Comparison of ENCODE assay signal across 13 cellular contexts in the genomic region with DNA sequence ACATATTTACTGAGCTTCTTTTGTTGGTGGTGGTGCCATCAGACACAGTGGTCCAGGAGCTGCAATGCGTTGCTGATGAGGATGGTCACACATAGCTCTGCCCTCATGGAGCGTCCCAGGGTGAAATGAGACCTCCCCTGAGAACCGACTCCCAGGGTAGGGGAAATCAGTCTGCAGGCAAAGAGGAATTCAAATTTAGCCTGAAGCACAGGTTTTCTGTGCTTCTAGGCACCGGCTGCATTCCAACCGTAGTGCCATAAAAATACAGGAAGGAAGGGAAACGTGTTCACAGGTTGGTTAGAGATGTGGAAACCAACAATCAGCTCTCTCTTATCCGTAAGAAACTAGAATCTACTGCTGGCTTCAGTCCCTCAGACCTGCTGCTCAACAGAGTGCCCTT. TPM values are rescaled to one million over a fixed set of nuclear protein-coding genes. Genes with fewer than 3 reads are reported as not detected.
A peak's percentile ranks its signal among the peaks of the same experiment; 100 is the strongest.
DNase-seq lines count a peak whose midpoint lies in the region; ATAC-seq, FAIRE-seq and TF ChIP-seq lines count a peak whose summit lies in the region.
"Had no signal": no experiment of that assay in that cellular context is flagged by ENCODE, and none has a peak within 500 bp of the region (broad histone marks: within the 10 kb centered on the region; RNA-seq: fewer than 3 reads in every experiment).

No MANE protein-coding gene starts in this region.

- H3K4me3 ChIP-seq in Panc1 (ENCODE audit: low read depth in 2 of 2, low read length in 2 of 2) (peak overlapping the region in 1 of 2 experiments; percentile 25; a peak in 1 of 4 replicates), endothelial cell of umbilical vein (replicated peaks in 1 of 3; ENCODE audit: insufficient read depth in 1 of 3, low read depth in 1 of 3, low read length in 3 of 3) (no peak overlapping the region)
- H3K4me3 ChIP-seq: left lung had no signal

- CTCF ChIA-PET in activated CD8-positive, alpha-beta memory T cell treated with anti-CD3 and anti-CD28 coated beads, Interleukin-2, amount 10 ng/mL, durations not matched to agents 7 days and 5 days (lab: Charles Lee) = interaction anchor here (1.1 to 11.2 kb wide), 5 partner anchors 13 to 135 kb away, joined by 3 to 138 read pairs (median 3); partner anchors contain the start of gene SMAD3
- CTCF ChIA-PET in Panc1 (lab: Charles Lee) = interaction anchor here (0.7 to 0.9 kb wide), 2 partner anchors 17 to 293 kb away, joined by 4 to 6 read pairs; no protein-coding TSS in a partner anchor
- CTCF ChIA-PET in endothelial cell of umbilical vein (lab: Charles Lee) = interaction anchor here (1.1 to 1.8 kb wide), 3 partner anchors 8 to 58 kb away, joined by 4 to 8 read pairs (median 5); no protein-coding TSS in a partner anchor

- no peak for FAIRE-seq in endothelial cell of umbilical vein (lab: Jason Lieb, UNC)
- FAIRE-seq: urothelium cell line had no signal

- no peaks in the 10 kb centered on the region for H3K9me1 ChIP-seq in endothelial cell of umbilical vein (replicated peaks; ENCODE audit: control insufficient read depth, extremely low read depth, insufficient read depth, low read length)

- BruUV-seq in Panc1 (replicated peaks; lab: Mats Ljungman, UMichigan) (no TSS peak), endothelial cell of umbilical vein (replicated peaks; lab: Mats Ljungman, UMichigan) (no TSS peak)

- H3K4me2 ChIP-seq in endothelial cell of umbilical vein (ENCODE audit: insufficient read depth, low read length) = peak overlapping the region; percentile 16

- H4K20me1 ChIP-seq in endothelial cell of umbilical vein (replicated peaks; ENCODE audit: control insufficient read depth, extremely low read depth, insufficient read depth, low read length) = peaks cover 4% of the 10 kb centered on the region

- H3K27me3 Mint-ChIP-seq in activated CD8-positive, alpha-beta memory T cell treated with anti-CD3 and anti-CD28 coated beads, Interleukin-2, amount 10 ng/mL, durations not matched to agents 7 days and 5 days = no peaks in the 10 kb centered on the region
- H3K27me3 Mint-ChIP-seq in stimulated activated memory B cell treated with anti-CD40 and anti-IgM and Interleukin-4, amounts not matched to agents 10 μg/mL and 1 μg/mL and 100 μg/mL, for 72 hours = no peaks in the 10 kb centered on the region

- in situ Hi-C loops in Panc1 (cut with HindIII; ENCODE audit: low pct_unique_long_range_greater_than_20kb, low sequenced_read_pairs) = no loop called here

- no peaks in the 10 kb centered on the region for H3K9me3 Mint-ChIP-seq in activated CD8-positive, alpha-beta memory T cell treated with anti-CD3 and anti-CD28 coated beads, Interleukin-2, amount 10 ng/mL, durations not matched to agents 7 days and 5 days (ENCODE audit: low read depth)
- H3K9me3 Mint-ChIP-seq in stimulated activated memory B cell treated with anti-CD40 and anti-IgM and Interleukin-4, amounts not matched to agents 10 μg/mL and 1 μg/mL and 100 μg/mL, for 72 hours = no peaks in the 10 kb centered on the region

- H3K4me1 ChIP-seq in Panc1 (ENCODE audit: control insufficient read depth, insufficient read depth, low read length) (peaks cover 100% of the 10 kb centered on the region), endothelial cell of umbilical vein (ENCODE audit: control insufficient read depth, extremely low read depth, insufficient read depth, low read length) (peaks cover 85% of the 10 kb centered on the region)

- no peak overlapping the region for H3K9ac ChIP-seq in endothelial cell of umbilical vein (replicated peaks; ENCODE audit: extremely low read depth, insufficient read depth, low read length)

- TF ChIP-seq POLR2A in endothelial cell of umbilical vein (IDR thresholded peaks at IDR 0.05; ENCODE audit: low read depth, low read length) = no peak

- peaks cover 6% of the 10 kb centered on the region; the same call in 1 of the 2 replicates for H3K36me3 ChIP-seq in Panc1 (ENCODE audit: control insufficient read depth, insufficient read depth, low read length)
- H3K36me3 ChIP-seq in endothelial cell of umbilical vein (ENCODE audit: control insufficient read depth in 2 of 2, extremely low read depth in 1 of 2, insufficient read depth in 2 of 2, low read length in 2 of 2) = peaks cover 4 to 8% of the 10 kb centered on the region in 2 experiments
- H3K36me3 ChIP-seq: left lung had no signal

- peak overlapping the region; percentile 90 for H3K27ac Mint-ChIP-seq in activated CD8-positive, alpha-beta memory T cell treated with anti-CD3 and anti-CD28 coated beads, Interleukin-2, amount 10 ng/mL, durations not matched to agents 7 days and 5 days
- H3K27ac Mint-ChIP-seq in stimulated activated memory B cell treated with anti-CD40 and anti-IgM and Interleukin-4, amounts not matched to agents 10 μg/mL and 1 μg/mL and 100 μg/mL, for 72 hours = no peak overlapping the region

- H3K9me3 ChIP-seq in Panc1 (ENCODE audit: control insufficient read depth, insufficient read depth, low read depth, low read length) (no peaks in the 10 kb centered on the region), endothelial cell of umbilical vein (replicated peaks; ENCODE audit: control insufficient read depth, insufficient read depth, low read length) (no peaks in the 10 kb centered on the region)
- H3K9me3 ChIP-seq: left lung had no signal

- H3K4me3 Mint-ChIP-seq in activated CD8-positive, alpha-beta memory T cell treated with anti-CD3 and anti-CD28 coated beads, Interleukin-2, amount 10 ng/mL, durations not matched to agents 7 days and 5 days = peak overlapping the region; percentile 48
- H3K4me3 Mint-ChIP-seq in stimulated activated memory B cell treated with anti-CD40 and anti-IgM and Interleukin-4, amounts not matched to agents 10 μg/mL and 1 μg/mL and 100 μg/mL, for 72 hours = peak overlapping the region; percentile 34

- no peak for ATAC-seq in activated CD8-positive, alpha-beta memory T cell treated with anti-CD3 and anti-CD28 coated beads, Interleukin-2, amount 10 ng/mL, durations not matched to agents 7 days and 5 days
- ATAC-seq in Panc1 (no peak), GM21529 (IDR thresholded peaks at IDR 0.05; ENCODE audit: unreplicated experiment) (no peak), left lobe of liver (no peak)
- no peak for ATAC-seq in stimulated activated memory B cell treated with anti-CD40 and anti-IgM and Interleukin-4, amounts not matched to agents 10 μg/mL and 1 μg/mL and 100 μg/mL, for 72 hours
- ATAC-seq: left lung had no signal

- intact Hi-C loops in Panc1 (cut with micrococcal nuclease; ENCODE audit: unreplicated experiment) (no loop called here), endothelial cell of umbilical vein (cut with micrococcal nuclease) (no loop called here)

- TF ChIP-seq CTCF in Panc1 (IDR thresholded peaks at IDR 0.05) (no peak), endothelial cell of umbilical vein (IDR thresholded peaks at IDR 0.05; ENCODE audit: extremely low read depth in 1 of 2, insufficient read depth in 1 of 2, low read depth in 1 of 2, low read length in 2 of 2) (no peak)

- no peak overlapping the region for H2AFZ ChIP-seq in endothelial cell of umbilical vein (ENCODE audit: low read depth, low read length)

- H3K27me3 ChIP-seq in Panc1 (ENCODE audit: control insufficient read depth, insufficient read depth, low read length) = no peaks in the 10 kb centered on the region
- no peaks in the 10 kb centered on the region for H3K27me3 ChIP-seq in endothelial cell of umbilical vein (ENCODE audit: control insufficient read depth in 2 of 2, insufficient read depth in 2 of 2, low read length in 2 of 2)
- H3K27me3 ChIP-seq: left lung had no signal

- dilution Hi-C loops in endothelial cell of umbilical vein (cut with MboI; ENCODE audit: extremely low pct_ligation_motif_present, low sequenced_read_pairs) = no loop called here

- H3K4me1 Mint-ChIP-seq in activated CD8-positive, alpha-beta memory T cell treated with anti-CD3 and anti-CD28 coated beads, Interleukin-2, amount 10 ng/mL, durations not matched to agents 7 days and 5 days = peaks cover 98% of the 10 kb centered on the region
- H3K4me1 Mint-ChIP-seq in stimulated activated memory B cell treated with anti-CD40 and anti-IgM and Interleukin-4, amounts not matched to agents 10 μg/mL and 1 μg/mL and 100 μg/mL, for 72 hours = peaks cover 100% of the 10 kb centered on the region

- peaks cover 64% of the 10 kb centered on the region for H3K36me3 Mint-ChIP-seq in activated CD8-positive, alpha-beta memory T cell treated with anti-CD3 and anti-CD28 coated beads, Interleukin-2, amount 10 ng/mL, durations not matched to agents 7 days and 5 days
- peaks cover 8% of the 10 kb centered on the region for H3K36me3 Mint-ChIP-seq in stimulated activated memory B cell treated with anti-CD40 and anti-IgM and Interleukin-4, amounts not matched to agents 10 μg/mL and 1 μg/mL and 100 μg/mL, for 72 hours

- DNase-seq in activated CD8-positive, alpha-beta memory T cell treated with anti-CD3 and anti-CD28 coated beads, Interleukin-2, amount 10 ng/mL, durations not matched to agents 7 days and 5 days = no peak
- no peak for DNase-seq in activated CD8-positive, alpha-beta memory T cell treated with anti-CD3 and anti-CD28 coated beads, Interleukin-2, amount 50 U/mL, for 4 hours
- no peak for DNase-seq in Panc1 (ENCODE audit: low read depth, low spot score)
- DNase-seq in endothelial cell of umbilical vein (ENCODE audit: low read depth, low spot score) = no peak
- DNase-seq in left lobe of liver (ENCODE audit: low spot score) = no peak
- DNase-seq in ureter (ENCODE audit: low spot score) = no peak
- DNase-seq: DMS79, head of caudate nucleus, left lung, NCI-H2081 treated with DMSO at 0.1 percent for 48 hours had no signal

- POLR2A ChIA-PET in Panc1 (lab: Charles Lee) = interaction anchor here (0.6 kb wide), 1 partner anchor 141 kb away, joined by 7 read pairs; no protein-coding TSS in a partner anchor
- POLR2A ChIA-PET in endothelial cell of umbilical vein (lab: Charles Lee) = no interaction called here

- H3K27ac ChIP-seq in Panc1 (ENCODE audit: low read length) = peak overlapping the region; percentile 100
- peak overlapping the region; percentile 47 for H3K27ac ChIP-seq in endothelial cell of umbilical vein (ENCODE audit: insufficient read depth, low read depth, low read length)

- peaks cover 99% of the 10 kb centered on the region for H3K79me2 ChIP-seq in endothelial cell of umbilical vein (ENCODE audit: control insufficient read depth, insufficient read depth, low read length)

RNA-seq across cellular contexts. Expression of gene SMAD3, which starts 19.2 kb away (rescaled TPM):
- total RNA-seq in activated CD8-positive, alpha-beta memory T cell treated with anti-CD3 and anti-CD28 coated beads, Interleukin-2, amount 10 ng/mL, durations not matched to agents 7 days and 5 days = 10 to 100 TPM; 87.1 to 88.0 TPM
- 394 TPM for total RNA-seq in Panc1 (2021; ENCODE audit: unreplicated experiment)
- polyA plus RNA-seq in Panc1 (2012; ENCODE audit: insufficient read length) = 255 TPM
- 71.7 and 88.2 TPM in 2 replicates for total RNA-seq in endothelial cell of umbilical vein
- polyA plus RNA-seq in endothelial cell of umbilical vein = 53.4 and 56.4 TPM in 2 replicates
- polyA plus RNA-seq in endothelial cell of umbilical vein (2011; cell fraction: cytosol; rRNA removed) = 47.7 and 47.9 TPM in 2 replicates
- polyA plus RNA-seq in endothelial cell of umbilical vein (2011; cell fraction: nucleus; rRNA removed) = 114 and 122 TPM in 2 replicates
- 87.3 and 91.3 TPM in 2 replicates for polyA plus RNA-seq in endothelial cell of umbilical vein (2012)
- polyA minus RNA-seq in endothelial cell of umbilical vein = 53.1 and 59.9 TPM in 2 replicates
- polyA minus RNA-seq in endothelial cell of umbilical vein (2011; cell fraction: cytosol; rRNA and poly(A)+ RNA removed) = 13.7 TPM
- polyA minus RNA-seq in endothelial cell of umbilical vein (2011; cell fraction: nucleus; rRNA and poly(A)+ RNA removed) = 73.9 and 75.1 TPM in 2 replicates
- total RNA-seq in left lobe of liver = 17.1 TPM
- total RNA-seq in ureter = 124 TPM
